28 cellular contexts compared by ENCODE assay signal in genomic region chr3:28738425-28738824, GRCh38.
DNase-seq lines count a peak whose midpoint lies in the region; ATAC-seq, FAIRE-seq and TF ChIP-seq lines count a peak whose summit lies in the region.
"Had no signal": no experiment of that assay in that cellular context is flagged by ENCODE, and none has a peak within 500 bp of the region (broad histone marks: within the 10 kb centered on the region; RNA-seq: fewer than 3 reads in every experiment).

No MANE protein-coding gene starts in this region.

- WGBS in A549 (ENCODE audit: missing lambda C conversion rate), result 48% methylated on average over 2 of the region's 2 CpGs

- POLR2A ChIA-PET in A549 (lab: Yijun Ruan, JAX), result no interaction called here

- no peak for ATAC-seq in A549
- ATAC-seq: CD8-positive, alpha-beta T cell had no signal

- TF ChIP-seq RAD21 in A549 (conservative IDR thresholded peaks at IDR 0.05 in 1 of 2, IDR thresholded peaks at IDR 0.05 in 1 of 2), result no peak

- TF ChIP-seq CTCF in A549 (IDR thresholded peaks at IDR 0.05), result no peak

- FAIRE-seq in A549 (lab: Jason Lieb, UNC), result peak; percentile 23
- FAIRE-seq: A204.1, D721Med had no signal

- TF ChIP-seq EP300 in A549 (IDR thresholded peaks at IDR 0.05), result no peak

- no peaks in the 10 kb centered on the region for H3K4me1 ChIP-seq in A549
- H3K4me1 ChIP-seq: BE2C; BLaER1; BLaER1 treated with 17β-estradiol and CSF1 and Interleukin-3, amounts not matched to agents 10 nM and 100 nM; Caco-2 had no signal

- no peak overlapping the region for H3K4me2 ChIP-seq in A549
- H3K4me2 ChIP-seq: BLaER1; BLaER1 treated with 17β-estradiol and CSF1 and Interleukin-3, amounts not matched to agents 10 nM and 100 nM had no signal

- CTCF ChIA-PET in A549 (lab: Yijun Ruan, JAX), result no interaction called here

- no peaks in the 10 kb centered on the region; the same call in 2 of the 3 replicates for H3K9me3 ChIP-seq in A549
- H3K9me3 ChIP-seq: BE2C, BLaER1, Caco-2 had no signal

- no peak overlapping the region for H3K27ac ChIP-seq in A549
- H3K27ac ChIP-seq: 22Rv1; BLaER1; BLaER1 treated with 17β-estradiol and CSF1 and Interleukin-3, amounts not matched to agents 10 nM and 100 nM; C4-2B had no signal

- DNase-seq in A549 (ENCODE audit: low read depth in 1 of 2, low spot score in 1 of 2) (no peak), cerebellum (ENCODE audit: low spot score) (no peak)
- DNase-seq: 8988T; ACHN; AML-193; BE2C; C1 segment of cervical spinal cord; Caco-2; Calu3; CD4-positive, alpha-beta memory T cell; CD4-positive, alpha-beta T cell; CD4-positive, CD25-positive, alpha-beta regulatory T cell; CD8-positive, alpha-beta memory T cell; CD8-positive, alpha-beta T cell; COR-L47; DMS 273 treated with DMSO at 0.1 percent for 48 hours; DMS153; DMS53; DMS79; DMS79 treated with DMSO at 0.1 percent for 48 hours; DND-41; EL had no signal

- TF ChIP-seq POLR2A in A549 (IDR thresholded peaks at IDR 0.05; ENCODE audit: low read length), result no peak

- H3K4me3 ChIP-seq in A549, result no peak overlapping the region
- H3K4me3 ChIP-seq: BLaER1; BLaER1 treated with 17β-estradiol and CSF1 and Interleukin-3, amounts not matched to agents 10 nM and 100 nM had no signal

TF ChIP-seq in A549, 52 proteins besides CTCF, POLR2A, EP300 and RAD21:
- no peak for TF ChIP-seq RNF2 (IDR thresholded peaks at IDR 0.05; ENCODE audit: borderline replicate concordance, low read depth)
- TF ChIP-seq FOXS1 (CRISPR knock-in tag; IDR thresholded peaks at IDR 0.05), result no peak
- no peak for TF ChIP-seq CHD2 (IDR thresholded peaks at IDR 0.05; ENCODE audit: low read length, partially characterized antibody)
- TF ChIP-seq FOSL2 (IDR thresholded peaks at IDR 0.05), result no peak
- TF ChIP-seq FOSL2 (CRISPR knock-in tag; IDR thresholded peaks at IDR 0.05), result no peak
- TF ChIP-seq, protein P1, sequence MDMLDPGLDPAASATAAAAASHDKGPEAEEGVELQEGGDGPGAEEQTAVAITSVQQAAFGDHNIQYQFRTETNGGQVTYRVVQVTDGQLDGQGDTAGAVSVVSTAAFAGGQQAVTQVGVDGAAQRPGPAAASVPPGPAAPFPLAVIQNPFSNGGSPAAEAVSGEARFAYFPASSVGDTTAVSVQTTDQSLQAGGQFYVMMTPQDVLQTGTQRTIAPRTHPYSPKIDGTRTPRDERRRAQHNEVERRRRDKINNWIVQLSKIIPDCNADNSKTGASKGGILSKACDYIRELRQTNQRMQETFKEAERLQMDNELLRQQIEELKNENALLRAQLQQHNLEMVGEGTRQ (IDR thresholded peaks at IDR 0.05), result no peak
- TF ChIP-seq JUN (IDR thresholded peaks at IDR 0.05), result no peak
- no peak for TF ChIP-seq NFE2L2 (conservative IDR thresholded peaks at IDR 0.05; ENCODE audit: low read length)
- no peak for TF ChIP-seq RARB (CRISPR knock-in tag; IDR thresholded peaks at IDR 0.05)
- no peak for TF ChIP-seq E2F6 (IDR thresholded peaks at IDR 0.05; ENCODE audit: borderline replicate concordance, low read depth)
- no peak for TF ChIP-seq GATA3 (IDR thresholded peaks at IDR 0.05; ENCODE audit: borderline replicate concordance)
- no peak for TF ChIP-seq ELK1 (IDR thresholded peaks at IDR 0.05; ENCODE audit: low read depth, low read length)
- no peak for TF ChIP-seq NPAS2 (CRISPR knock-in tag; IDR thresholded peaks at IDR 0.05; ENCODE audit: borderline replicate concordance)
- no peak for TF ChIP-seq MAZ (IDR thresholded peaks at IDR 0.05; ENCODE audit: borderline replicate concordance, low read depth, low read length)
- no peak for TF ChIP-seq MAFK (IDR thresholded peaks at IDR 0.05; ENCODE audit: partially characterized antibody)
- TF ChIP-seq SMC3 (IDR thresholded peaks at IDR 0.05), result no peak
- TF ChIP-seq HDAC2 (IDR thresholded peaks at IDR 0.05), result no peak
- TF ChIP-seq TFCP2L1 (CRISPR knock-in tag; IDR thresholded peaks at IDR 0.05), result no peak
- TF ChIP-seq MYC (IDR thresholded peaks at IDR 0.05; ENCODE audit: borderline replicate concordance, low read length), result no peak
- TF ChIP-seq ATOH8 (CRISPR knock-in tag; IDR thresholded peaks at IDR 0.05; ENCODE audit: low read depth), result no peak
